Comparison of ENCODE assay signal across 8 cellular contexts in the genomic region with DNA sequence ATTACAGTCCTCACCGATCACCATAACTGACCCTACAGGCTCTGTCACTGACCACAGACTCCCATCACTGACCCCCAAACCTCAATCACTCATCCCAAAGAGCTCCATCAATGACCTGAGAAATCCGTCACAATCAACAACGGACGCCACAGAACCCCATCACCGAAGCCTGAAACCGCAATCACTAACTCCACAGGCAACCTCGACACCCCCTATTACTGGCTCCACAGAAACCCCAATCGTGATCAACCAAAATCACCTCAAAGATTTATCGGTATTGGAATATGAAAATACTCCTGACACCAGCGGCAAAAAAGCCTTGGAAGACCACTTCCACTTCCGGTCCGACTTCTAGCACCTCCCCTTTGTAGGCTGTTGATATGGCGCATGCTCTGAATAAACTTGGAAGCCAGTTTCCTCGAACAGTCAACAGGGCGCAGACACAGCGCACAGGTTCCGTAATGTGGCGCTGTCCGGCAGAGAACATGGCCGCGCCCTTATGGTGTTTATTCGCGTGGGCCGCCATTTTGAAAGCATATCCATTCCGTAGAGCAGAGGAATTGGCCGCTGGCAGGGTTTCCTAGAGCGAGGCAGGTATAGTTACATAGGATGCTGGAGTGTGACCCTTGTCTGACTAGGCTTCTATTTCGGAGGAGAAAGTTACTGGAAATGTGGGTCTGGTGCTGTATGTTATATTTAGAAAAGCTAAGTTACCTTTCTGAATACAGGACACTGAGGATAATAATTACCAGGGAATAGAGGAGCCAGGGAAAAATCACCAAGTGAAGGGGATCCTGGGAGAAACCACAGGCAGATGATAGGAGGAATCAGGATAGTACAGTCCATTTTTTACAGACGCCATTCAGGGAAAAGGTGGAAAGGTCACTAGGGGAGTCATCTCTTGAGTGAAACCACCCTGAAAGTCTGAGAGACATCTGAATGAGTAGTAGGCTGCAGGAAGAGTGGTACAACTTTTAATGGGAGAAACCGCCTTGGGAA. TPM values are rescaled to one million over a fixed set of nuclear protein-coding genes. Genes with fewer than 3 reads are reported as not detected.
DNase-seq lines count a peak whose midpoint lies in the region; ATAC-seq and TF ChIP-seq lines count a peak whose summit lies in the region.

TSS of gene ZNF585A (minus strand) at position 328 of the 999 bp plus-strand sequence. CDS start 2,785 bp downstream, outside the sequence.

- H3K36me3 Mint-ChIP-seq in activated T-cell treated with anti-CD3 and anti-CD28 coated beads, Interleukin-2, amount 50 U/mL, for 24 hours (ENCODE audit: low read depth) = peaks cover 52% of the 10 kb centered on the region

- H3K9ac ChIP-seq in OCI-LY1 (ENCODE audit: low read length) = peak within 1 kb of the TSS; percentile 74

- H3K9me2 ChIP-seq in OCI-LY1 (ENCODE audit: low read depth, low read length) = no peaks in the 10 kb centered on the region

- H3K9me3 Mint-ChIP-seq in activated T-cell treated with anti-CD3 and anti-CD28 coated beads, Interleukin-2, amount 50 U/mL, for 24 hours = peaks cover 39% of the 10 kb centered on the region

- peak within 1 kb of the TSS; percentile 75 for H3K4me3 ChIP-seq in OCI-LY1 (ENCODE audit: low read depth, low read length, poor library complexity, severe bottlenecking)
- peak within 1 kb of the TSS; percentile 77 to 80 for H3K4me3 ChIP-seq in esophagus (ENCODE audit: low read depth in 1 of 2, low read length in 2 of 2)

- peaks cover 20% of the 10 kb centered on the region for H3K9me3 ChIP-seq in OCI-LY1 (ENCODE audit: low read length)
- H3K9me3 ChIP-seq in esophagus (ENCODE audit: control insufficient read depth in 2 of 2, insufficient read depth in 1 of 2, low read depth in 1 of 2, low read length in 1 of 2) = peaks cover 0 to 4% of the 10 kb centered on the region in 2 donors

- H3K79me2 ChIP-seq in OCI-LY1 (ENCODE audit: insufficient read depth, low read length) = no peaks in the 10 kb centered on the region

- H3K4me3 Mint-ChIP-seq in activated T-cell treated with anti-CD3 and anti-CD28 coated beads, Interleukin-2, amount 50 U/mL, for 24 hours = no peak within 1 kb of the TSS

- no peaks in the 10 kb centered on the region for H3K4me1 Mint-ChIP-seq in activated T-cell treated with anti-CD3 and anti-CD28 coated beads, Interleukin-2, amount 50 U/mL, for 24 hours (ENCODE audit: low read depth)

- no peaks in the 10 kb centered on the region for H3K27me3 Mint-ChIP-seq in activated T-cell treated with anti-CD3 and anti-CD28 coated beads, Interleukin-2, amount 50 U/mL, for 24 hours

- peak; percentile 98 for DNase-seq in DMS 273 (lab: John Stamatoyannopoulos, UW; ENCODE audit: unreplicated experiment)
- peak; percentile 79 for DNase-seq in HuH-7 (ENCODE audit: low spot score)
- peak; percentile 88 for DNase-seq in activated T-cell treated with anti-CD3 and anti-CD28 coated beads, Interleukin-2, amount 50 U/mL, for 24 hours
- DNase-seq in mucosa of gallbladder (ENCODE audit: low spot score) = peak; percentile 96
- DNase-seq in stimulated activated CD8-positive, alpha-beta memory T cell treated with anti-CD3 and anti-CD28 coated beads, Interleukin-4, amount 100 ng/mL, for 1 hour (ENCODE audit: low read depth in 2 of 2, low spot score in 1 of 2) = peak; percentile 74 to 80

- H3K4me1 ChIP-seq in OCI-LY1 (ENCODE audit: insufficient read depth, low read length, severe bottlenecking) (peaks cover 10% of the 10 kb centered on the region), esophagus (ENCODE audit: control insufficient read depth in 2 of 2, insufficient read depth in 2 of 2, low read length in 1 of 2) (no peaks in the 10 kb centered on the region)

- peak; percentile 94 for ATAC-seq in GM21526 (IDR thresholded peaks at IDR 0.05; ENCODE audit: low FRiP score, unreplicated experiment)

- H3K27ac ChIP-seq in OCI-LY1 (ENCODE audit: low read depth, low read length, poor library complexity, severe bottlenecking) = no peak within 1 kb of the TSS
- H3K27ac ChIP-seq in esophagus (ENCODE audit: low read depth in 2 of 2, low read length in 1 of 2) = peak within 1 kb of the TSS; percentile 55 to 81

- H3K4me2 ChIP-seq in OCI-LY1 (ENCODE audit: low read length) = peak within 1 kb of the TSS; percentile 61

- no peaks in the 10 kb centered on the region for H4K20me1 ChIP-seq in OCI-LY1 (ENCODE audit: insufficient read depth, low read length)

- H3K36me3 ChIP-seq in OCI-LY1 (ENCODE audit: insufficient read depth, low read length) (peaks cover 27% of the 10 kb centered on the region), esophagus (ENCODE audit: control insufficient read depth in 2 of 2, insufficient read depth in 2 of 2, low read length in 1 of 2) (peaks cover 6 to 7% of the 10 kb centered on the region in 2 donors)

- WGBS in esophagus, 2 donors = 4 to 5% methylated on average over 30 of the region's 30 CpGs

- no peak within 1 kb of the TSS for H3K27ac Mint-ChIP-seq in activated T-cell treated with anti-CD3 and anti-CD28 coated beads, Interleukin-2, amount 50 U/mL, for 24 hours

- H2AFZ ChIP-seq in OCI-LY1 (ENCODE audit: low read length) = peak within 1 kb of the TSS; percentile 87

- H3K27me3 ChIP-seq in OCI-LY1 (ENCODE audit: insufficient read depth, low read length) = no peaks in the 10 kb centered on the region
- H3K27me3 ChIP-seq in esophagus (ENCODE audit: control insufficient read depth in 1 of 2, insufficient read depth in 2 of 2, low read length in 2 of 2) = no peaks in the 10 kb centered on the region

- no peak for TF ChIP-seq CTCF in OCI-LY1 (IDR thresholded peaks at IDR 0.05; ENCODE audit: low read length)

- 0 out of 2 replicates have a peak, but pooled peaks cover 2% of the 10 kb centered on the region for H3F3A ChIP-seq in OCI-LY1 (ENCODE audit: insufficient read depth, low read length)

RNA-seq across cellular contexts. Expression of gene ZNF585A, which starts in this region (rescaled TPM):
- polyA plus RNA-seq in esophagus = 10 to 100 TPM; 10.8 to 13.9 TPM
- total RNA-seq in mucosa of gallbladder = 10.0 TPM
